In genomic region chr20:40664891-40665290, GRCh38 we compare ENCODE assay signal across 21 cellular contexts. TPM values are rescaled to one million over a fixed set of nuclear protein-coding genes. Genes with fewer than 3 reads are reported as not detected.
"Had no signal": no experiment of that assay in that cellular context is flagged by ENCODE, and none has a peak within 500 bp of the region (broad histone marks: within the 10 kb centered on the region; RNA-seq: fewer than 3 reads in every experiment).

No MANE protein-coding gene starts in this region.

- DNase-seq: KBM-7, MV-4-11, NCI-H1048, NCI-H1105 treated with DMSO at 0.1 percent for 48 hours, NCI-H1417 treated with DMSO at 0.1 percent for 48 hours, NCI-H146, NCI-H1694 treated with DMSO at 0.1 percent for 48 hours, NCI-H1930, NCI-H2081, NCI-H2107, NCI-H226, NCI-H446, NCI-H524 treated with DMSO at 0.1 percent for 48 hours, NCI-H69, SHP77 treated with DMSO at 0.1 percent for 48 hours had no signal

- H3K36me3 Mint-ChIP-seq: IgD-negative memory B cell had no signal

- ATAC-seq: Panc1, Right ventricle myocardium inferior had no signal

- H3K4me1 ChIP-seq: SJSA1 had no signal

- H3K27ac ChIP-seq: RWPE1, SJSA1, SK-N-MC had no signal

- H3K27me3 ChIP-seq: SJSA1 had no signal

- H3K4me3 ChIP-seq: SJSA1, SK-N-MC had no signal

- H3K4me1 Mint-ChIP-seq: IgD-negative memory B cell had no signal

- H3K4me3 Mint-ChIP-seq: IgD-negative memory B cell had no signal

- H3K36me3 ChIP-seq: SJSA1 had no signal

- H3K27ac Mint-ChIP-seq: IgD-negative memory B cell had no signal

- H3K9me3 ChIP-seq: SJSA1 had no signal

- H3K9me3 Mint-ChIP-seq: IgD-negative memory B cell had no signal

RNA-seq across cellular contexts. Expression of gene MAFB, which starts 24.1 kb away (rescaled TPM):
- total RNA-seq: SJSA1 had no signal
- polyA plus RNA-seq: IgD-negative memory B cell had no signal
